ENCODE assay signal across 8 cellular contexts in genomic region chr17:48647103-48647963, GRCh38.
DNase-seq lines count a peak whose midpoint lies in the region.

No MANE protein-coding gene starts in this region.

- H3K4me3 ChIP-seq in NT2/D1 (ENCODE audit: insufficient read length, low read depth) (peak overlapping the region; percentile 77), skeletal muscle cell (ENCODE audit: low read depth, low read length) (peak overlapping the region; percentile 37)

- peak overlapping the region; percentile 93 for H3K9ac ChIP-seq in NT2/D1 (ENCODE audit: insufficient read length, low read depth)

- H3K36me3 ChIP-seq in NT2/D1 (ENCODE audit: insufficient read depth, insufficient read length, low read length): peaks cover 13% of the 10 kb centered on the region

- DNase-seq in DMS153 treated with DMSO at 0.1 percent for 48 hours (lab: John Stamatoyannopoulos, UW; ENCODE audit: unreplicated experiment) (peak; percentile 15), DMS153 (lab: John Stamatoyannopoulos, UW) (no peak), NT2/D1 (ENCODE audit: low read depth, low spot score) (no peak), fibroblast of peridontal ligament (ENCODE audit: extremely low read depth) (peak; percentile 8), skeletal muscle cell (ENCODE audit: low read depth) (no peak), GDM1 (lab: John Stamatoyannopoulos, UW) (no peak)
- no peak for DNase-seq in stimulated activated CD4-positive, alpha-beta T cell treated with anti-CD3 and anti-CD28 coated beads, Interleukin-2, amount 100 ng/mL, for 48 hours
- DNase-seq in activated CD4-positive, alpha-beta T cell treated with anti-CD3 and anti-CD28 coated beads for 48 hours: no peak

- peaks cover 5% of the 10 kb centered on the region for H3K27me3 ChIP-seq in NT2/D1 (ENCODE audit: insufficient read depth, insufficient read length)

- H3K4me1 ChIP-seq in NT2/D1 (ENCODE audit: insufficient read depth, insufficient read length): peaks cover 8% of the 10 kb centered on the region

- H3K9me3 ChIP-seq in NT2/D1 (ENCODE audit: insufficient read depth, low read length): peaks cover 4% of the 10 kb centered on the region; the same call in 1 of the 2 replicates

Comparison
In these comparisons a context has a peak if more than half of its experiments do, and no peak if none do; other contexts are left out.
1. DNase-seq: peak in DMS153 treated with DMSO at 0.1 percent for 48 hours (single experiment) and fibroblast of peridontal ligament (single experiment); none in DMS153 (single experiment), NT2/D1 (single experiment), skeletal muscle cell (single experiment), stimulated activated CD4-positive, alpha-beta T cell treated with anti-CD3 and anti-CD28 coated beads, Interleukin-2, amount 100 ng/mL, for 48 hours (0 of 2), GDM1 (single experiment) and activated CD4-positive, alpha-beta T cell treated with anti-CD3 and anti-CD28 coated beads for 48 hours (single experiment).